Comparison of ENCODE assay signal across 18 cellular contexts in the genomic region with DNA sequence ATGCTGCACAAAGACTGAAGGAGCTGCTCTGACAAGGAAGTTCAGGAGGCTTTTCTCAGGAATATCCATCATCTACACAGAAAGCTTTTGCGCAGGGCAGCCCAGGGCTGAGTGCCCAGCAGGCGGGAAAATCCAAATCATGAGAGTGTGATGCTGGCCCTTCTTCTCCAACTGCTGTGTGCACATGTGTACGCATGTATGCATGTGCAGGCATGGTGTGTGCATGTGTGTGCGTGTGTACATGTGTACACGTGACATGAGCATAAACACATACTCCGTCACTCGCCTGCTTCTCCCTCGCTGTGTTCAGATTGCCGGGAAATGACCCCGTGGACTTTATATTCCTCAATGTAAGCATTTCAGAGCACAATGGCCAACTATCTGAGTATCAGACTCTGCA.
"Had no signal": no experiment of that assay in that cellular context is flagged by ENCODE, and none has a peak within 500 bp of the region (broad histone marks: within the 10 kb centered on the region; RNA-seq: fewer than 3 reads in every experiment).

No MANE protein-coding gene starts in this region.

- H3K4me3 Mint-ChIP-seq: activated CD8-positive, alpha-beta memory T cell treated with anti-CD3 and anti-CD28 coated beads, Interleukin-2, amount 10 ng/mL, durations not matched to agents 7 days and 5 days; activated T-cell treated with anti-CD3 and anti-CD28 coated beads, Interleukin-2, amount 50 U/mL, for 24 hours; memory B cell; stimulated activated naive B cell treated with anti-CD40 and anti-IgM and Interleukin-4, amounts not matched to agents 10 μg/mL and 1 μg/mL and 100 μg/mL, for 72 hours; T-cell had no signal

- H3K9me3 Mint-ChIP-seq: activated naive CD4-positive, alpha-beta T cell treated with anti-CD3 and anti-CD28 coated beads, Interleukin-2, amount 50 U/mL, for 72 hours; activated T-cell treated with anti-CD3 and anti-CD28 coated beads, Interleukin-2, amount 50 U/mL, for 24 hours; memory B cell; stimulated activated naive B cell treated with anti-CD40 and anti-IgM and Interleukin-4, amounts not matched to agents 10 μg/mL and 1 μg/mL and 100 μg/mL, for 72 hours; T-cell had no signal

- H3K4me1 Mint-ChIP-seq: activated CD8-positive, alpha-beta memory T cell treated with anti-CD3 and anti-CD28 coated beads, Interleukin-2, amount 10 ng/mL, durations not matched to agents 7 days and 5 days; memory B cell; stimulated activated naive B cell treated with anti-CD40 and anti-IgM and Interleukin-4, amounts not matched to agents 10 μg/mL and 1 μg/mL and 100 μg/mL, for 72 hours; T-cell had no signal

- H3K27me3 Mint-ChIP-seq: activated CD8-positive, alpha-beta memory T cell treated with anti-CD3 and anti-CD28 coated beads, Interleukin-2, amount 10 ng/mL, durations not matched to agents 7 days and 5 days; memory B cell; stimulated activated naive B cell treated with anti-CD40 and anti-IgM and Interleukin-4, amounts not matched to agents 10 μg/mL and 1 μg/mL and 100 μg/mL, for 72 hours; T-cell had no signal

- DNase-seq: activated CD4-positive, alpha-beta T cell treated with anti-CD3 and anti-CD28 coated beads, Interleukin-2, amount 50 U/mL, for 4 hours; activated CD8-positive, alpha-beta memory T cell treated with anti-CD3 and anti-CD28 coated beads, Interleukin-2, amount 10 ng/mL, durations not matched to agents 7 days and 5 days; activated effector memory CD4-positive, alpha-beta T cell treated with anti-CD3 and anti-CD28 coated beads, Interleukin-2, amount 50 U/mL, for 16 hours; activated T-cell treated with anti-CD3 and anti-CD28 coated beads, Interleukin-2, amount 50 U/mL, for 24 hours; hypothalamus; left ventricle myocardium superior; ovary; SK-N-SH; stimulated activated CD4-positive, alpha-beta T cell treated with anti-CD3 and anti-CD28 coated beads, Interleukin-15, amount 100 ng/mL, for 24 hours; stimulated activated CD4-positive, alpha-beta T cell treated with anti-CD3 and anti-CD28 coated beads, Interleukin-4, amount 100 ng/mL, for 1 hour; stimulated activated naive B cell treated with anti-CD40 and anti-IgM and Interleukin-4, amounts not matched to agents 10 μg/mL and 1 μg/mL and 100 μg/mL, for 72 hours; T-cell; T-helper 9 cell; tibial artery had no signal

- H3K9me3 ChIP-seq: esophagus muscularis mucosa, ovary, SK-N-SH, tibial artery had no signal

- H3K4me1 ChIP-seq: tibial artery had no signal

- H3K9ac ChIP-seq: SK-N-SH had no signal

- H3K36me3 ChIP-seq: ovary had no signal

- H3K4me2 ChIP-seq: SK-N-SH had no signal

- ATAC-seq: activated CD4-positive, CD25-positive, alpha-beta regulatory T cell treated with anti-CD3 and anti-CD28 coated beads, Interleukin-2, amount 50 U/mL, for 24 hours; activated CD8-positive, alpha-beta memory T cell treated with anti-CD3 and anti-CD28 coated beads, Interleukin-2, amount 10 ng/mL, durations not matched to agents 7 days and 5 days; activated naive CD4-positive, alpha-beta T cell treated with anti-CD3 and anti-CD28 coated beads, Interleukin-2, amount 50 U/mL, for 72 hours; left ventricle myocardium superior; stimulated activated naive B cell treated with anti-CD40 and anti-IgM and Interleukin-4, amounts not matched to agents 10 μg/mL and 1 μg/mL and 100 μg/mL, for 72 hours; T-cell had no signal

- H3K27ac ChIP-seq: esophagus muscularis mucosa, ovary, tibial artery had no signal

- H3K36me3 Mint-ChIP-seq: activated CD8-positive, alpha-beta memory T cell treated with anti-CD3 and anti-CD28 coated beads, Interleukin-2, amount 10 ng/mL, durations not matched to agents 7 days and 5 days; activated naive CD4-positive, alpha-beta T cell treated with anti-CD3 and anti-CD28 coated beads, Interleukin-2, amount 50 U/mL, for 72 hours had no signal

- H3K4me3 ChIP-seq: esophagus muscularis mucosa, ovary, tibial artery had no signal

- H3K27me3 ChIP-seq: esophagus muscularis mucosa, ovary, tibial artery had no signal
